Comparison of ENCODE assay signal across 23 cellular contexts in genomic region chr2:229870903-229871650, GRCh38. TPM values are rescaled to one million over a fixed set of nuclear protein-coding genes. Genes with fewer than 3 reads are reported as not detected.
DNase-seq lines count a peak whose midpoint lies in the region; ATAC-seq and TF ChIP-seq lines count a peak whose summit lies in the region.
"Had no signal": no experiment of that assay in that cellular context is flagged by ENCODE, and none has a peak within 500 bp of the region (broad histone marks: within the 10 kb centered on the region; RNA-seq: fewer than 3 reads in every experiment).

No MANE protein-coding gene starts in this region.

- ATAC-seq in HG02870 (IDR thresholded peaks at IDR 0.05; ENCODE audit: unreplicated experiment) (no peak), GM21390 (IDR thresholded peaks at IDR 0.05; ENCODE audit: unreplicated experiment) (no peak)
- ATAC-seq: sciatic nerve; stimulated activated naive CD8-positive, alpha-beta T cell treated with anti-CD3 and anti-CD28 coated beads, Interleukin-15, amount 100 ng/mL, for 72 hours had no signal

- H3K4me3 ChIP-seq in HFF-Myc (replicated peaks; ENCODE audit: low read depth, low read length) (no peak overlapping the region), epithelial cell of esophagus (ENCODE audit: low read length) (no peak overlapping the region)
- H3K4me3 ChIP-seq: BLaER1 had no signal

- DNase-seq in HFF-Myc (ENCODE audit: extremely low read depth, low read depth) = peak; percentile 12
- peak; percentile 5 for DNase-seq in SK-MEL-5 (ENCODE audit: low read depth, low spot score)
- peak; percentile 74 for DNase-seq in epithelial cell of esophagus (ENCODE audit: low read depth)
- peak; percentile 38 for DNase-seq in renal cortical epithelial cell (ENCODE audit: low read depth)
- no peak for DNase-seq in effector CD8-positive, alpha-beta T cell (lab: John Stamatoyannopoulos, UW)
- DNase-seq: activated CD4-positive, alpha-beta memory T cell treated with anti-CD3 and anti-CD28 coated beads, Interleukin-2, amount 10 ng/mL, durations not matched to agents 7 days and 5 days; activated naive CD4-positive, alpha-beta T cell treated with anti-CD3 and anti-CD28 coated beads, Interleukin-2, amount 10 ng/mL, durations not matched to agents 7 days and 5 days; amygdala; DMS53; GOT3; head of caudate nucleus; KG1; NCI-H1417; NCI-H2029 treated with DMSO at 0.1 percent for 48 hours; NCI-H2227 treated with DMSO at 0.1 percent for 48 hours; NCI-H526 treated with DMSO at 0.1 percent for 48 hours; Right ventricle myocardium superior; stimulated activated CD8-positive, alpha-beta memory T cell treated with anti-CD3 and anti-CD28 coated beads, Interleukin-4, amount 100 ng/mL, for 48 hours; stimulated activated naive CD8-positive, alpha-beta T cell treated with anti-CD3 and anti-CD28 coated beads, Interleukin-15, amount 100 ng/mL, for 72 hours had no signal

- in situ Hi-C loops in SK-MEL-5 (cut with HindIII; ENCODE audit: low pct_unique_long_range_greater_than_20kb, low sequenced_read_pairs) = no loop called here

- no peak for TF ChIP-seq CTCF in HFF-Myc (IDR thresholded peaks at IDR 0.05; ENCODE audit: low read depth, low read length, missing control alignments)
- TF ChIP-seq CTCF in epithelial cell of esophagus (IDR thresholded peaks at IDR 0.05; ENCODE audit: insufficient read depth, low read depth, low read length, missing control alignments) = no peak

RNA-seq across cellular contexts. Expression of gene TRIP12, which starts 50.7 kb away (rescaled TPM):
- 115 and 125 TPM in 2 replicates for total RNA-seq in SK-MEL-5 (2014; rRNA removed; shearing (Covaris generic))
- polyA plus RNA-seq in SK-MEL-5 (2015; cell fraction: cytosol; rRNA removed) = 55.2 and 68.2 TPM in 2 replicates
- 110 and 116 TPM in 2 replicates for polyA plus RNA-seq in SK-MEL-5 (2015; cell fraction: nucleus; rRNA removed)
- 215 and 346 TPM in 2 replicates for total RNA-seq in renal cortical epithelial cell

RNA-seq across cellular contexts. Expression of gene FBXO36, which starts 51.2 kb away (rescaled TPM):
- total RNA-seq in SK-MEL-5 (2014; rRNA removed; shearing (Covaris generic)) = 0.45 and 0.67 TPM in 2 replicates
- 0.41 and 0.60 TPM in 2 replicates for polyA plus RNA-seq in SK-MEL-5 (2015; cell fraction: cytosol; rRNA removed)
- 0.19 and 0.65 TPM in 2 replicates for polyA plus RNA-seq in SK-MEL-5 (2015; cell fraction: nucleus; rRNA removed)
- 4.2 and 8.0 TPM in 2 replicates for total RNA-seq in renal cortical epithelial cell
